Comparison of ENCODE assay signal across 2 cellular contexts in the genomic region with DNA sequence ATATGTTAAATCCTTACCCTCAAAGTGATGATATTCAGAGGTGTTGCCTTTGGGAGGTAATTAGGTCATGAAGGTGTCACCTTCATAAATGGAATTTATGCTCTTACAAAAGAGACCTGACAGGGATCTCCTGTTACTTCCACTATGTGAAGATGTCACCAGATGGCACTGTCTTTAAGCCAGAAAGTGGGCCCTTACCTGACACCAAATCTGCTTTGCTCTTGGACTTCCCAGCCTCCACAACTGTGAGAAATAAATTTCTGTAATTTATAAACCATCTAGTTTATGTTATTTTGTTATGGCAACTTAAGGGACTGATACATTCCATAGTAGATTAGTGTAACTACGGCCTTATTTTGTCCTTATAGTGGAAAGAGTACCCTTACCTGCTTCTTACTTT.
TF ChIP-seq lines count a peak whose summit lies in the region.

No MANE protein-coding gene starts in this region.

TF ChIP-seq in SK-N-SH, 30 proteins besides CTCF, POLR2A, EP300 and RAD21 (continued from another document):
- TF ChIP-seq, protein P1, sequence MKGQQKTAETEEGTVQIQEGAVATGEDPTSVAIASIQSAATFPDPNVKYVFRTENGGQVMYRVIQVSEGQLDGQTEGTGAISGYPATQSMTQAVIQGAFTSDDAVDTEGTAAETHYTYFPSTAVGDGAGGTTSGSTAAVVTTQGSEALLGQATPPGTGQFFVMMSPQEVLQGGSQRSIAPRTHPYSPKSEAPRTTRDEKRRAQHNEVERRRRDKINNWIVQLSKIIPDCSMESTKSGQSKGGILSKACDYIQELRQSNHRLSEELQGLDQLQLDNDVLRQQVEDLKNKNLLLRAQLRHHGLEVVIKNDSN (IDR thresholded peaks at IDR 0.05; ENCODE audit: borderline replicate concordance, low read depth), result no peak
- TF ChIP-seq ZBTB33 (IDR thresholded peaks at IDR 0.05; ENCODE audit: borderline replicate concordance, low read depth), result no peak
- TF ChIP-seq, protein P2, sequence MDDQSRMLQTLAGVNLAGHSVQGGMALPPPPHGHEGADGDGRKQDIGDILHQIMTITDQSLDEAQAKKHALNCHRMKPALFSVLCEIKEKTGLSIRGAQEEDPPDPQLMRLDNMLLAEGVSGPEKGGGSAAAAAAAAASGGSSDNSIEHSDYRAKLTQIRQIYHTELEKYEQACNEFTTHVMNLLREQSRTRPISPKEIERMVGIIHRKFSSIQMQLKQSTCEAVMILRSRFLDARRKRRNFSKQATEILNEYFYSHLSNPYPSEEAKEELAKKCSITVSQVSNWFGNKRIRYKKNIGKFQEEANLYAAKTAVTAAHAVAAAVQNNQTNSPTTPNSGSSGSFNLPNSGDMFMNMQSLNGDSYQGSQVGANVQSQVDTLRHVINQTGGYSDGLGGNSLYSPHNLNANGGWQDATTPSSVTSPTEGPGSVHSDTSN (IDR thresholded peaks at IDR 0.05), result no peak

TF ChIP-seq in SK-N-SH treated with all-trans-retinoic acid at 6 μM for 48 hours, 23 proteins besides CTCF, POLR2A, EP300 and RAD21 (continued from another document):
- TF ChIP-seq, protein P3, sequence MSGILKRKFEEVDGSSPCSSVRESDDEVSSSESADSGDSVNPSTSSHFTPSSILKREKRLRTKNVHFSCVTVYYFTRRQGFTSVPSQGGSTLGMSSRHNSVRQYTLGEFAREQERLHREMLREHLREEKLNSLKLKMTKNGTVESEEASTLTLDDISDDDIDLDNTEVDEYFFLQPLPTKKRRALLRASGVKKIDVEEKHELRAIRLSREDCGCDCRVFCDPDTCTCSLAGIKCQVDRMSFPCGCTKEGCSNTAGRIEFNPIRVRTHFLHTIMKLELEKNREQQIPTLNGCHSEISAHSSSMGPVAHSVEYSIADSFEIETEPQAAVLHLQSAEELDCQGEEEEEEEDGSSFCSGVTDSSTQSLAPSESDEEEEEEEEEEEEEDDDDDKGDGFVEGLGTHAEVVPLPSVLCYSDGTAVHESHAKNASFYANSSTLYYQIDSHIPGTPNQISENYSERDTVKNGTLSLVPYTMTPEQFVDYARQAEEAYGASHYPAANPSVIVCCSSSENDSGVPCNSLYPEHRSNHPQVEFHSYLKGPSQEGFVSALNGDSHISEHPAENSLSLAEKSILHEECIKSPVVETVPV (CRISPR knock-in tag; IDR thresholded peaks at IDR 0.05), result no peak
- TF ChIP-seq SNAI2 (CRISPR knock-in tag; IDR thresholded peaks at IDR 0.05) (no peak), CREB5 (CRISPR knock-in tag; IDR thresholded peaks at IDR 0.05; ENCODE audit: low read depth) (no peak), ZNF565 (CRISPR knock-in tag; conservative IDR thresholded peaks at IDR 0.05; ENCODE audit: low read depth) (no peak), CSDC2 (CRISPR knock-in tag; IDR thresholded peaks at IDR 0.05) (no peak), ARNTL (CRISPR knock-in tag; IDR thresholded peaks at IDR 0.05; ENCODE audit: borderline replicate concordance, low read depth) (no peak), TCF4 (CRISPR knock-in tag; IDR thresholded peaks at IDR 0.05; ENCODE audit: borderline replicate concordance) (no peak)
- TF ChIP-seq, protein P4, sequence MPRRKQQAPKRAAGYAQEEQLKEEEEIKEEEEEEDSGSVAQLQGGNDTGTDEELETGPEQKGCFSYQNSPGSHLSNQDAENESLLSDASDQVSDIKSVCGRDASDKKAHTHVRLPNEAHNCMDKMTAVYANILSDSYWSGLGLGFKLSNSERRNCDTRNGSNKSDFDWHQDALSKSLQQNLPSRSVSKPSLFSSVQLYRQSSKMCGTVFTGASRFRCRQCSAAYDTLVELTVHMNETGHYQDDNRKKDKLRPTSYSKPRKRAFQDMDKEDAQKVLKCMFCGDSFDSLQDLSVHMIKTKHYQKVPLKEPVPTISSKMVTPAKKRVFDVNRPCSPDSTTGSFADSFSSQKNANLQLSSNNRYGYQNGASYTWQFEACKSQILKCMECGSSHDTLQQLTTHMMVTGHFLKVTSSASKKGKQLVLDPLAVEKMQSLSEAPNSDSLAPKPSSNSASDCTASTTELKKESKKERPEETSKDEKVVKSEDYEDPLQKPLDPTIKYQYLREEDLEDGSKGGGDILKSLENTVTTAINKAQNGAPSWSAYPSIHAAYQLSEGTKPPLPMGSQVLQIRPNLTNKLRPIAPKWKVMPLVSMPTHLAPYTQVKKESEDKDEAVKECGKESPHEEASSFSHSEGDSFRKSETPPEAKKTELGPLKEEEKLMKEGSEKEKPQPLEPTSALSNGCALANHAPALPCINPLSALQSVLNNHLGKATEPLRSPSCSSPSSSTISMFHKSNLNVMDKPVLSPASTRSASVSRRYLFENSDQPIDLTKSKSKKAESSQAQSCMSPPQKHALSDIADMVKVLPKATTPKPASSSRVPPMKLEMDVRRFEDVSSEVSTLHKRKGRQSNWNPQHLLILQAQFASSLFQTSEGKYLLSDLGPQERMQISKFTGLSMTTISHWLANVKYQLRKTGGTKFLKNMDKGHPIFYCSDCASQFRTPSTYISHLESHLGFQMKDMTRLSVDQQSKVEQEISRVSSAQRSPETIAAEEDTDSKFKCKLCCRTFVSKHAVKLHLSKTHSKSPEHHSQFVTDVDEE (CRISPR knock-in tag; IDR thresholded peaks at IDR 0.05), result no peak
- TF ChIP-seq, protein P5, sequence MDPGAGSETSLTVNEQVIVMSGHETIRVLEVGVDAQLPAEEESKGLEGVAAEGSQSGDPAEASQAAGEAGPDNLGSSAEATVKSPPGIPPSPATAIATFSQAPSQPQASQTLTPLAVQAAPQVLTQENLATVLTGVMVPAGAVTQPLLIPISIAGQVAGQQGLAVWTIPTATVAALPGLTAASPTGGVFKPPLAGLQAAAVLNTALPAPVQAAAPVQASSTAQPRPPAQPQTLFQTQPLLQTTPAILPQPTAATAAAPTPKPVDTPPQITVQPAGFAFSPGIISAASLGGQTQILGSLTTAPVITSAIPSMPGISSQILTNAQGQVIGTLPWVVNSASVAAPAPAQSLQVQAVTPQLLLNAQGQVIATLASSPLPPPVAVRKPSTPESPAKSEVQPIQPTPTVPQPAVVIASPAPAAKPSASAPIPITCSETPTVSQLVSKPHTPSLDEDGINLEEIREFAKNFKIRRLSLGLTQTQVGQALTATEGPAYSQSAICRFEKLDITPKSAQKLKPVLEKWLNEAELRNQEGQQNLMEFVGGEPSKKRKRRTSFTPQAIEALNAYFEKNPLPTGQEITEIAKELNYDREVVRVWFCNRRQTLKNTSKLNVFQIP (CRISPR knock-in tag; IDR thresholded peaks at IDR 0.05; ENCODE audit: borderline replicate concordance, low read depth), result no peak
